Comparison of ENCODE assay signal across 15 cellular contexts in the genomic region with DNA sequence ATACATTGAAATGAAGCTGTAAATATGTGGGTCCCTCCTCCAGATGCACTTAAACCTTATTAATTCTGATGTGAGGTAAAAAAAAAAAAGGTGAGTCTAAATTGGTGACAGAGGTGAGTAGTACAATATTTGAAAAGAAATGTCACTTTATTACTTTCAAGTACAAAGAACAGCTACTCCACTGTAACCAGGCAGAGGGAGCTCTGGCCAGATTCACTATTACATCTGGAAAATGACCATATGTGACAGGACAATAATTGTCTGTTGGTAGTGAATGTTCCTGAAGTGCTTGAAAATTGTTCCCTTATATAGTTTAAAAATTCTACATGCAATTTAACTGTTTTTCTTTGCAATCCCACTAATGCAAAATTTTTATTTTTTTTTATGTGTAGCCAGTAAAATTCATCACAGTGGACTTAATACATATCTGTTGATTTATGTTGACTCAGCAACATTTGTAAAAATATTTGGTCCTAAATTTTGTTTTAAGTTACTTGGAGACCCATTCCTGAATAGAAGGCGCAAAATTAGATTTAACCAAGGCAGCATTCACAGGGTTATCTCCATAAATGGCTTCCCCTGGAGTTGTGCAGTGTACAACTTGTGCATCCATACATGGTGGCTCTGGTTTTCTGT.
DNase-seq lines count a peak whose midpoint lies in the region; ATAC-seq, FAIRE-seq and TF ChIP-seq lines count a peak whose summit lies in the region.
"Had no signal": no experiment of that assay in that cellular context is flagged by ENCODE, and none has a peak within 500 bp of the region (broad histone marks: within the 10 kb centered on the region; RNA-seq: fewer than 3 reads in every experiment).

No MANE protein-coding gene starts in this region.

- no peak overlapping the region for H4K5ac ChIP-seq in H1 (ENCODE audit: insufficient read length, low read depth, low read length)

- H3K4me2 ChIP-seq in OCI-LY3 (ENCODE audit: low read length) = no peak overlapping the region
- no peak overlapping the region for H3K4me2 ChIP-seq in H1 (ENCODE audit: insufficient read depth in 1 of 2, low read depth in 2 of 2, low read length in 2 of 2)

- WGBS in H1 (ENCODE audit: extremely low coverage in 1 of 2, insufficient coverage in 1 of 2, insufficient read length in 1 of 2, insufficient replicate concordance in 2 of 2, low coverage in 1 of 2, low lambda C conversion rate in 2 of 2, missing lambda C conversion rate in 1 of 2), 2 experiments = 100% methylated on average over 1 of the region's 1 CpG; no CpG with 5 or more reads in 1 of the 2 experiments
- 92 to 96% methylated on average over 1 of the region's 1 CpG for WGBS in tibial nerve, 2 donors

- H4K91ac ChIP-seq in H1 (replicated peaks; ENCODE audit: insufficient read length, low read length) = no peak overlapping the region

- DNase-seq in H54 (ENCODE audit: insufficient read length, low spot score) = no peak
- no peak for DNase-seq in H1 (ENCODE audit: low read depth in 1 of 2, low spot score in 2 of 2)
- DNase-seq in progenitor cell of endocrine pancreas (ENCODE audit: low spot score, unreplicated experiment) = no peak
- DNase-seq in tibial nerve (ENCODE audit: low spot score in 2 of 2) = no peak
- no peak for DNase-seq in D341Med (ENCODE audit: low spot score)
- DNase-seq: activated B cell treated with CpG ODN at 0.5 μM for 24 hours; activated naive CD8-positive, alpha-beta T cell treated with anti-CD3 and anti-CD28 coated beads, Interleukin-2, amount 10 ng/mL, durations not matched to agents 7 days and 5 days; erythroblast; KBM-7; mesenchymal stem cell; NCI-H187; NCI-H774 had no signal

- H3K79me2 ChIP-seq in OCI-LY3 (ENCODE audit: low read length) (no peaks in the 10 kb centered on the region), H1 (ENCODE audit: control insufficient read depth in 1 of 2, insufficient read depth in 2 of 2, low read length in 2 of 2) (no peaks in the 10 kb centered on the region)

- no peak overlapping the region for H3K56ac ChIP-seq in H1 (replicated peaks; ENCODE audit: insufficient read length, low read depth, low read length)

- no peak overlapping the region for H2AFZ ChIP-seq in OCI-LY3 (ENCODE audit: low read depth, low read length)
- no peak overlapping the region for H2AFZ ChIP-seq in H1 (ENCODE audit: low read length)

- no peak overlapping the region for H2BK20ac ChIP-seq in H1 (ENCODE audit: low read length)

- H3K9me3 Mint-ChIP-seq in progenitor cell of endocrine pancreas (ENCODE audit: low read depth) = no peaks in the 10 kb centered on the region
- H3K9me3 Mint-ChIP-seq: activated B cell treated with CpG ODN at 0.5 μM for 24 hours; activated naive CD8-positive, alpha-beta T cell treated with anti-CD3 and anti-CD28 coated beads, Interleukin-2, amount 10 ng/mL, durations not matched to agents 7 days and 5 days had no signal

- H3K4me3 ChIP-seq in OCI-LY3 (ENCODE audit: low read length) = no peak overlapping the region
- no peak overlapping the region for H3K4me3 ChIP-seq in H1 (ENCODE audit: extremely low read depth in 1 of 4, insufficient read depth in 2 of 4, low read depth in 3 of 4, low read length in 4 of 4)
- no peak overlapping the region for H3K4me3 ChIP-seq in tibial nerve

- H2BK120ac ChIP-seq in H1 (replicated peaks; ENCODE audit: low read depth, low read length) = no peak overlapping the region

- FAIRE-seq in H54 (lab: Jason Lieb, UNC) = peak; percentile 53
- FAIRE-seq in H1 (lab: Jason Lieb, UNC) = no peak
- FAIRE-seq: colon had no signal

- H3K4me1 ChIP-seq in OCI-LY3 (ENCODE audit: low read length) (no peaks in the 10 kb centered on the region), H1 (replicated peaks in 1 of 4; ENCODE audit: control insufficient read depth in 3 of 4, insufficient read depth in 4 of 4, low read length in 3 of 4) (peaks cover 0 to 2% (median under 1%) of the 10 kb centered on the region in 4 experiments; a peak in 2 of 7 replicates), tibial nerve (no peaks in the 10 kb centered on the region)

- peaks cover 31% of the 10 kb centered on the region for H3K4me1 Mint-ChIP-seq in progenitor cell of endocrine pancreas (ENCODE audit: low read depth)
- H3K4me1 Mint-ChIP-seq: activated B cell treated with CpG ODN at 0.5 μM for 24 hours; activated naive CD8-positive, alpha-beta T cell treated with anti-CD3 and anti-CD28 coated beads, Interleukin-2, amount 10 ng/mL, durations not matched to agents 7 days and 5 days had no signal

- H3K36me3 ChIP-seq in OCI-LY3 (replicated peaks; ENCODE audit: low read depth, low read length) (no peaks in the 10 kb centered on the region), H1 (ENCODE audit: control insufficient read depth in 2 of 4, insufficient read depth in 4 of 4, low read length in 3 of 4) (no peaks in the 10 kb centered on the region), tibial nerve (no peaks in the 10 kb centered on the region)

- H3K27ac ChIP-seq in OCI-LY3 (ENCODE audit: low read length) (no peak overlapping the region), H1 (ENCODE audit: low read depth, low read length) (no peak overlapping the region), tibial nerve (no peak overlapping the region)

- TF ChIP-seq RAD21 in H1 (IDR thresholded peaks at IDR 0.05 in 1 of 2, conservative IDR thresholded peaks at IDR 0.05 in 1 of 2; ENCODE audit: low read depth in 2 of 2, low read length in 2 of 2) = peak; percentile 3 to 17; a peak in 1 of 4 replicates

- no peak overlapping the region for H2BK5ac ChIP-seq in H1 (ENCODE audit: low read depth, low read length)

- CTCF ChIA-PET in H1 (lab: Charles Lee; ENCODE audit: partially characterized antibody) = interaction anchor here (0.6 to 1.4 kb wide), 3 partner anchors 80 to 754 kb away, joined by 3 to 13 read pairs (median 4); no protein-coding TSS in a partner anchor

- H3K27ac Mint-ChIP-seq in progenitor cell of endocrine pancreas = peak overlapping the region; percentile 96
- H3K27ac Mint-ChIP-seq: activated B cell treated with CpG ODN at 0.5 μM for 24 hours; activated naive CD8-positive, alpha-beta T cell treated with anti-CD3 and anti-CD28 coated beads, Interleukin-2, amount 10 ng/mL, durations not matched to agents 7 days and 5 days had no signal

- H3K9me3 ChIP-seq in OCI-LY3 (ENCODE audit: insufficient read depth, low read length) = no peaks in the 10 kb centered on the region
- H3K9me3 ChIP-seq in H1 (ENCODE audit: insufficient read depth in 2 of 2, low read depth in 1 of 2, low read length in 1 of 2) = no peaks in the 10 kb centered on the region
- H3K9me3 ChIP-seq in tibial nerve = no peaks in the 10 kb centered on the region

- H4K20me1 ChIP-seq in OCI-LY3 (ENCODE audit: insufficient read depth, low read length) (no peaks in the 10 kb centered on the region), H1 (replicated peaks in 1 of 2; ENCODE audit: control insufficient read depth in 1 of 2, insufficient read depth in 2 of 2, low read length in 2 of 2) (peaks cover 0 to 2% of the 10 kb centered on the region in 2 experiments)

- H3K27me3 Mint-ChIP-seq in progenitor cell of endocrine pancreas = no peaks in the 10 kb centered on the region

- H3K18ac ChIP-seq in H1 (ENCODE audit: extremely low read depth, low read length) = no peak overlapping the region

- no peak overlapping the region for H3K4ac ChIP-seq in H1 (replicated peaks; ENCODE audit: insufficient read length, low read depth, low read length)

- no peaks in the 10 kb centered on the region for H3K79me1 ChIP-seq in H1 (ENCODE audit: low read depth, low read length)

- H2BK15ac ChIP-seq in H1 (ENCODE audit: low read length) = no peak overlapping the region

- no peak overlapping the region for H2AK5ac ChIP-seq in H1 (ENCODE audit: low read depth, low read length)

- no peak for TF ChIP-seq POLR2A in H54 (IDR thresholded peaks at IDR 0.05; ENCODE audit: low read depth, low read length)
- TF ChIP-seq POLR2A in H1 (IDR thresholded peaks at IDR 0.05; ENCODE audit: control extremely low read depth in 1 of 2, low read depth in 2 of 2, low read length in 2 of 2) = no peak
- TF ChIP-seq POLR2A in tibial nerve (IDR thresholded peaks at IDR 0.05) = no peak

- H3K9ac ChIP-seq in OCI-LY3 (ENCODE audit: low read length) (no peak overlapping the region), H1 (replicated peaks in 1 of 4; ENCODE audit: extremely low read depth in 1 of 4, low read depth in 3 of 4, low read length in 3 of 4) (no peak overlapping the region)

- no peak overlapping the region for H3K23ac ChIP-seq in H1 (ENCODE audit: insufficient read length)

- H2BK12ac ChIP-seq in H1 (ENCODE audit: low read depth, low read length) = no peak overlapping the region

- TF ChIP-seq CTCF in OCI-LY3 (IDR thresholded peaks at IDR 0.05; ENCODE audit: low read depth, low read length) (peak; percentile 29), H1 (IDR thresholded peaks at IDR 0.05; ENCODE audit: control extremely low read depth in 1 of 3, insufficient read depth in 1 of 3, low read depth in 1 of 3, low read length in 3 of 3) (no peak; a peak in 1 of 4 replicates), progenitor cell of endocrine pancreas (IDR thresholded peaks at IDR 0.05; ENCODE audit: unreplicated experiment) (peak; percentile 22), tibial nerve (IDR thresholded peaks at IDR 0.05) (no peak)

- H3K4me3 Mint-ChIP-seq in progenitor cell of endocrine pancreas (ENCODE audit: low read depth) = no peak overlapping the region
- H3K4me3 Mint-ChIP-seq: activated B cell treated with CpG ODN at 0.5 μM for 24 hours; activated naive CD8-positive, alpha-beta T cell treated with anti-CD3 and anti-CD28 coated beads, Interleukin-2, amount 10 ng/mL, durations not matched to agents 7 days and 5 days had no signal

- no peak for ATAC-seq in GM19455 (IDR thresholded peaks at IDR 0.05; ENCODE audit: unreplicated experiment)

- peaks cover 2% of the 10 kb centered on the region; the same call in 1 of the 2 replicates for H3K23me2 ChIP-seq in H1 (ENCODE audit: low read depth, low read length)

- H4K8ac ChIP-seq in H1 (ENCODE audit: extremely low read depth, insufficient read depth, low read length) = no peak overlapping the region

- POLR2A ChIA-PET in H1 (lab: Charles Lee; ENCODE audit: partially characterized antibody) = interaction anchor here (1.2 kb wide), 1 partner anchor 12 kb away, joined by 4 read pairs; no protein-coding TSS in a partner anchor

- H3K27me3 ChIP-seq in OCI-LY3 (ENCODE audit: low read depth, low read length) = no peaks in the 10 kb centered on the region
- H3K27me3 ChIP-seq in H1 (replicated peaks in 1 of 4; ENCODE audit: control insufficient read depth in 3 of 4, extremely low read depth in 1 of 4, insufficient read depth in 3 of 4, low read length in 3 of 4) = no peaks in the 10 kb centered on the region
- no peaks in the 10 kb centered on the region for H3K27me3 ChIP-seq in tibial nerve

- no peaks in the 10 kb centered on the region for H3K36me3 Mint-ChIP-seq in progenitor cell of endocrine pancreas (ENCODE audit: insufficient read depth)
- H3K36me3 Mint-ChIP-seq: activated naive CD8-positive, alpha-beta T cell treated with anti-CD3 and anti-CD28 coated beads, Interleukin-2, amount 10 ng/mL, durations not matched to agents 7 days and 5 days had no signal

- TF ChIP-seq EP300 in H1 (IDR thresholded peaks at IDR 0.05; ENCODE audit: borderline replicate concordance in 1 of 2, low read depth in 2 of 2, low read length in 2 of 2) (no peak), tibial nerve (IDR thresholded peaks at IDR 0.05) (no peak)

- no peak overlapping the region for H3K14ac ChIP-seq in H1 (ENCODE audit: insufficient read length)

TF ChIP-seq in H1, 55 proteins besides CTCF, POLR2A, EP300 and RAD21 (continues in another document):
- TF ChIP-seq MAFK (IDR thresholded peaks at IDR 0.05; ENCODE audit: low read depth, low read length) = peak; percentile 84; the same call in 1 of the 2 replicates

Comparison
In these comparisons a context has a peak if more than half of its experiments do, and no peak if none do; other contexts are left out.
1. CTCF ChIP-seq: peak in OCI-LY3 (single experiment) and progenitor cell of endocrine pancreas (single experiment); none in H1 (0 of 3) and tibial nerve (0 of 5).